ENCODE assay signal across 8 cellular contexts in genomic region chr17:2749784-2750181, GRCh38. TPM values are rescaled to one million over a fixed set of nuclear protein-coding genes. Genes with fewer than 3 reads are reported as not detected.
A peak's percentile ranks its signal among the peaks of the same experiment; 100 is the strongest.
DNase-seq lines count a peak whose midpoint lies in the region; ATAC-seq, FAIRE-seq and TF ChIP-seq lines count a peak whose summit lies in the region.

No MANE protein-coding gene starts in this region.

- TF ChIP-seq CTCF in RWPE2 (IDR thresholded peaks at IDR 0.05; ENCODE audit: poor library complexity, severe bottlenecking) = no peak

- H3K9me3 ChIP-seq in BLaER1 = no peaks in the 10 kb centered on the region
- no peaks in the 10 kb centered on the region for H3K9me3 ChIP-seq in RWPE2 (ENCODE audit: severe bottlenecking)

- FAIRE-seq in frontal cortex (lab: Jason Lieb, UNC) = no peak

- H3K4me2 ChIP-seq in BLaER1 = 0 out of 2 replicates have a peak overlapping the region, but pooled peaks have one; percentile 11

- H3K27ac ChIP-seq in BLaER1 (no peak overlapping the region), RWPE2 (ENCODE audit: poor library complexity, severe bottlenecking) (no peak overlapping the region), substantia nigra (ENCODE audit: low read depth, low read length, poor library complexity, severe bottlenecking) (no peak overlapping the region)

- H3K4me1 ChIP-seq in BLaER1 = no peaks in the 10 kb centered on the region
- no peaks in the 10 kb centered on the region for H3K4me1 ChIP-seq in RWPE2 (ENCODE audit: insufficient read depth, poor library complexity, severe bottlenecking)

- no peak for DNase-seq in RWPE2 (ENCODE audit: low spot score)
- peak; percentile 44 for DNase-seq in activated gamma-delta T cell (lab: John Stamatoyannopoulos, UW)
- peak; percentile 80 to 81 for DNase-seq in frontal cortex (ENCODE audit: low spot score in 2 of 2)
- DNase-seq in nucleus accumbens (lab: John Stamatoyannopoulos, UW) = peak in 45 of 56 donors; percentile 10 to 74 (median 42)
- DNase-seq in substantia nigra (lab: John Stamatoyannopoulos, UW) = peak in 43 of 49 donors; percentile 4 to 88 (median 40)

- H3K4me3 ChIP-seq in BLaER1 (no peak overlapping the region), RWPE2 (ENCODE audit: severe bottlenecking) (no peak overlapping the region)

- H3K27me3 ChIP-seq in BLaER1 (peaks cover 57% of the 10 kb centered on the region), RWPE2 (ENCODE audit: insufficient read depth, poor library complexity, severe bottlenecking) (peaks cover 29% of the 10 kb centered on the region)

- H4K20me1 ChIP-seq in BLaER1 = peaks cover 25% of the 10 kb centered on the region; the same call in 1 of the 2 replicates

- ATAC-seq in HG02798 (IDR thresholded peaks at IDR 0.05; ENCODE audit: poor library complexity, unreplicated experiment) (peak; percentile 48), RWPE2 (ENCODE audit: low read depth) (peak; percentile 95), HG03354 (IDR thresholded peaks at IDR 0.05; ENCODE audit: poor library complexity, severe bottlenecking, unreplicated experiment) (no peak)

- no peak overlapping the region for H3K9ac ChIP-seq in BLaER1

- H3K36me3 ChIP-seq in BLaER1 = no peaks in the 10 kb centered on the region
- no peaks in the 10 kb centered on the region for H3K36me3 ChIP-seq in RWPE2 (ENCODE audit: low read depth)

RNA-seq across cellular contexts. Expression of gene CCDC92B, which starts 0.3 kb away (rescaled TPM):
- 1.2 TPM for total RNA-seq in frontal cortex

RNA-seq across cellular contexts. Expression of gene CLUH, which starts 38.2 kb away (rescaled TPM):
- 24.1 TPM for total RNA-seq in frontal cortex

RNA-seq across cellular contexts. Expression of gene RAP1GAP2, which starts 46.5 kb away (rescaled TPM):
- 25.3 TPM for total RNA-seq in frontal cortex
